1 cellular context compared by ENCODE assay signal in genomic region chr2:168685619-168686453, GRCh38.
TF ChIP-seq lines count a peak whose summit lies in the region.

No MANE protein-coding gene starts in this region.

TF ChIP-seq in K562, 482 proteins besides CTCF, POLR2A, EP300 and RAD21 (continued from another document):
- TF ChIP-seq ZNF655 (CRISPR knock-in tag; IDR thresholded peaks at IDR 0.05) (no peak), TRIM24 (IDR thresholded peaks at IDR 0.05) (peak; percentile 81 to 87), CREBBP (IDR thresholded peaks at IDR 0.05; ENCODE audit: low read depth, low read length) (no peak)
